In the genomic region with DNA sequence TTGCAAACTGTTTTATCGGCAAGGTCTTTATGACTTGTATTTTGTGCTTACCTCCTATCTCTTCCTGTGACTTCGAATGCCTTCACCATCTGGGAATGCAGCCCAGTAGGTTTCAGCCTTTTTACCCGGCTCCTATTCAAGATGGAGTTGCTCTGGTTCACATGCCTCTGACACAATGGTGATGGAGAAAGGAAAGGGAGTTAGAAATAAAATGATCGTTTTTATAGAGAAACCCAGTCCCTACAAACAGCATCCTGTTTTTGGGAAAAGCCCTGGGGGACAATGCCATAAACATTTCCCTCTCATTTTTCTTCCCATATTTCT, we compare ENCODE assay signal across 1 cellular context.
A peak's percentile ranks its signal among the peaks of the same experiment; 100 is the strongest.
TF ChIP-seq lines count a peak whose summit lies in the region.

No MANE protein-coding gene starts in this region.

TF ChIP-seq in WTC11, 78 proteins besides CTCF, POLR2A, EP300 and RAD21 (continued from another document):
- TF ChIP-seq, protein P1, sequence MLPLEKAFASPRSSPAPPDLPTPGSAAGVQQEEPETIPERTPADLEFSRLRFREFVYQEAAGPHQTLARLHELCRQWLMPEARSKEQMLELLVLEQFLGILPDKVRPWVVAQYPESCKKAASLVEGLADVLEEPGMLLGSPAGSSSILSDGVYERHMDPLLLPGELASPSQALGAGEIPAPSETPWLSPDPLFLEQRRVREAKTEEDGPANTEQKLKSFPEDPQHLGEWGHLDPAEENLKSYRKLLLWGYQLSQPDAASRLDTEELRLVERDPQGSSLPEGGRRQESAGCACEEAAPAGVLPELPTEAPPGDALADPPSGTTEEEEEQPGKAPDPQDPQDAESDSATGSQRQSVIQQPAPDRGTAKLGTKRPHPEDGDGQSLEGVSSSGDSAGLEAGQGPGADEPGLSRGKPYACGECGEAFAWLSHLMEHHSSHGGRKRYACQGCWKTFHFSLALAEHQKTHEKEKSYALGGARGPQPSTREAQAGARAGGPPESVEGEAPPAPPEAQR (CRISPR knock-in tag; IDR thresholded peaks at IDR 0.05): peak; percentile 90
- TF ChIP-seq ZNF396 (CRISPR knock-in tag; IDR thresholded peaks at IDR 0.05; ENCODE audit: borderline replicate concordance) (peak; percentile 84; the same call in 1 of the 2 replicates), HMGA2 (CRISPR knock-in tag; IDR thresholded peaks at IDR 0.05) (no peak), EMX1 (CRISPR knock-in tag; IDR thresholded peaks at IDR 0.05) (0 out of 2 replicates have a peak, but pooled peaks have one; percentile 76), NFYB (CRISPR knock-in tag; conservative IDR thresholded peaks at IDR 0.05; ENCODE audit: low read depth) (no peak), MXD4 (CRISPR knock-in tag; IDR thresholded peaks at IDR 0.05; ENCODE audit: borderline replicate concordance) (0 out of 2 replicates have a peak, but pooled peaks have one; percentile 30)
- TF ChIP-seq, protein P2, sequence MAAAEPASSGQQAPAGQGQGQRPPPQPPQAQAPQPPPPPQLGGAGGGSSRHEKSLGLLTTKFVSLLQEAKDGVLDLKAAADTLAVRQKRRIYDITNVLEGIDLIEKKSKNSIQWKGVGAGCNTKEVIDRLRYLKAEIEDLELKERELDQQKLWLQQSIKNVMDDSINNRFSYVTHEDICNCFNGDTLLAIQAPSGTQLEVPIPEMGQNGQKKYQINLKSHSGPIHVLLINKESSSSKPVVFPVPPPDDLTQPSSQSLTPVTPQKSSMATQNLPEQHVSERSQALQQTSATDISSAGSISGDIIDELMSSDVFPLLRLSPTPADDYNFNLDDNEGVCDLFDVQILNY (CRISPR knock-in tag; IDR thresholded peaks at IDR 0.05): no peak
- TF ChIP-seq, protein P3, sequence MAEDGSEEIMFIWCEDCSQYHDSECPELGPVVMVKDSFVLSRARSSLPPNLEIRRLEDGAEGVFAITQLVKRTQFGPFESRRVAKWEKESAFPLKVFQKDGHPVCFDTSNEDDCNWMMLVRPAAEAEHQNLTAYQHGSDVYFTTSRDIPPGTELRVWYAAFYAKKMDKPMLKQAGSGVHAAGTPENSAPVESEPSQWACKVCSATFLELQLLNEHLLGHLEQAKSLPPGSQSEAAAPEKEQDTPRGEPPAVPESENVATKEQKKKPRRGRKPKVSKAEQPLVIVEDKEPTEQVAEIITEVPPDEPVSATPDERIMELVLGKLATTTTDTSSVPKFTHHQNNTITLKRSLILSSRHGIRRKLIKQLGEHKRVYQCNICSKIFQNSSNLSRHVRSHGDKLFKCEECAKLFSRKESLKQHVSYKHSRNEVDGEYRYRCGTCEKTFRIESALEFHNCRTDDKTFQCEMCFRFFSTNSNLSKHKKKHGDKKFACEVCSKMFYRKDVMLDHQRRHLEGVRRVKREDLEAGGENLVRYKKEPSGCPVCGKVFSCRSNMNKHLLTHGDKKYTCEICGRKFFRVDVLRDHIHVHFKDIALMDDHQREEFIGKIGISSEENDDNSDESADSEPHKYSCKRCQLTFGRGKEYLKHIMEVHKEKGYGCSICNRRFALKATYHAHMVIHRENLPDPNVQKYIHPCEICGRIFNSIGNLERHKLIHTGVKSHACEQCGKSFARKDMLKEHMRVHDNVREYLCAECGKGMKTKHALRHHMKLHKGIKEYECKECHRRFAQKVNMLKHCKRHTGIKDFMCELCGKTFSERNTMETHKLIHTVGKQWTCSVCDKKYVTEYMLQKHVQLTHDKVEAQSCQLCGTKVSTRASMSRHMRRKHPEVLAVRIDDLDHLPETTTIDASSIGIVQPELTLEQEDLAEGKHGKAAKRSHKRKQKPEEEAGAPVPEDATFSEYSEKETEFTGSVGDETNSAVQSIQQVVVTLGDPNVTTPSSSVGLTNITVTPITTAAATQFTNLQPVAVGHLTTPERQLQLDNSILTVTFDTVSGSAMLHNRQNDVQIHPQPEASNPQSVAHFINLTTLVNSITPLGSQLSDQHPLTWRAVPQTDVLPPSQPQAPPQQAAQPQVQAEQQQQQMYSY (CRISPR knock-in tag; IDR thresholded peaks at IDR 0.05): no peak
